Comparison of ENCODE assay signal across 8 cellular contexts in the genomic region with DNA sequence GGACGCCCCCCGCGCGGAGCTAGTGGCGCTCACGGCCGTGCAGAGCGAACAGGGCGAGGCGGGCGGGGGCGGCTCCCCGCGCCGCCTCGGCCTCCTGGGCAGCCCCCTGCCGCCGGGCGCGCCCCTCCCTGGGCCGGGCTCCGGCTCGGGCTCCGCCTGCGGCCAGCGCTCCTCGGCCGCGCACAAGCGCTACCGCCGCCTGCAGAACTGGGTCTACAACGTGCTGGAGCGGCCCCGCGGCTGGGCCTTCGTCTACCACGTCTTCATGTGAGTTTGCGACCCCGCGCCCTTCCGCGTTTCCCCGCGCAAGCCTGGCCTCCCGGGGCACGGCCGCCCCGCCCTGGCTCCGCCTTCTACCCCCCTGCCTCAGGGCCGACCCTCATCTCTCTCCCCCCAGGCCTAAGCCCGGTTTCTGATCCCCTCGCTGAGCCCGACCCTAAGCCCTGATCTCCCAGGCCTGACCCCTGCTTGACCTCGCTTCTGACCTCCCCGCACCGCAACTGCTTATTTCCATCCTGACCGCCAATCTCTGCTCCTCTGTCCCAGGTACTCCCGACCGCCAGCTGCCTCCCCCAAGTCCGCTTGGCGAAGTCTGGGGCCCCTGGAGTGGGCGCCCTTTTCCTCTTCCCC. TPM values are rescaled to one million over a fixed set of nuclear protein-coding genes. Genes with fewer than 3 reads are reported as not detected.
DNase-seq lines count a peak whose midpoint lies in the region; ATAC-seq and TF ChIP-seq lines count a peak whose summit lies in the region.

No MANE protein-coding gene starts in this region.

- H3K27ac ChIP-seq in tibial artery, result peak overlapping the region; percentile 85 to 90

- no peak for DNase-seq in activated CD4-positive, alpha-beta T cell treated with anti-CD3 and anti-CD28 coated beads, Interleukin-2, amount 10 ng/mL, durations not matched to agents 7 days and 5 days
- DNase-seq in activated CD4-positive, alpha-beta T cell treated with anti-CD3 and anti-CD28 coated beads, Interleukin-2, amount 50 U/mL, for 4 hours, result no peak
- DNase-seq in activated naive CD8-positive, alpha-beta T cell treated with anti-CD3 and anti-CD28 coated beads, Interleukin-2, amount 10 ng/mL, durations not matched to agents 7 days and 5 days, result no peak
- peak; percentile 82 for DNase-seq in iPS-NIHi11 (ENCODE audit: low spot score)
- DNase-seq in tibial artery, result no peak
- DNase-seq in H4 (ENCODE audit: low spot score), result no peak

- no peak for TF ChIP-seq CTCF in tibial artery (IDR thresholded peaks at IDR 0.05)

- H3K9me3 ChIP-seq in tibial artery, result no peaks in the 10 kb centered on the region

- H3K4me1 ChIP-seq in tibial artery, result peaks cover 6 to 49% (median 42%) of the 10 kb centered on the region in 4 donors

- POLR2A ChIA-PET in activated CD4-positive, alpha-beta T cell treated with anti-CD3 and anti-CD28 coated beads, Interleukin-2, amount 10 ng/mL, durations not matched to agents 7 days and 5 days (lab: Charles Lee), result no interaction called here
- POLR2A ChIA-PET in activated naive CD8-positive, alpha-beta T cell treated with anti-CD3 and anti-CD28 coated beads, Interleukin-2, amount 10 ng/mL, durations not matched to agents 7 days and 5 days (lab: Charles Lee), result interaction anchor here (0.8 kb wide), 1 partner anchor 11 kb away, joined by 3 read pairs; no protein-coding TSS in a partner anchor

- peaks cover 36% of the 10 kb centered on the region for H3K27me3 Mint-ChIP-seq in activated CD4-positive, alpha-beta T cell treated with anti-CD3 and anti-CD28 coated beads, Interleukin-2, amount 10 ng/mL, durations not matched to agents 7 days and 5 days
- peaks cover 34% of the 10 kb centered on the region for H3K27me3 Mint-ChIP-seq in activated naive CD8-positive, alpha-beta T cell treated with anti-CD3 and anti-CD28 coated beads, Interleukin-2, amount 10 ng/mL, durations not matched to agents 7 days and 5 days

- ATAC-seq in activated naive CD8-positive, alpha-beta T cell treated with anti-CD3 and anti-CD28 coated beads, Interleukin-2, amount 10 ng/mL, durations not matched to agents 7 days and 5 days (ENCODE audit: low read depth), result peak; percentile 16
- no peak for ATAC-seq in GM21367 (IDR thresholded peaks at IDR 0.05; ENCODE audit: unreplicated experiment)
- ATAC-seq in GM21390 (IDR thresholded peaks at IDR 0.05; ENCODE audit: unreplicated experiment), result no peak

- H3K27me3 ChIP-seq in tibial artery, result no peaks in the 10 kb centered on the region

- H3K36me3 Mint-ChIP-seq in activated CD4-positive, alpha-beta T cell treated with anti-CD3 and anti-CD28 coated beads, Interleukin-2, amount 10 ng/mL, durations not matched to agents 7 days and 5 days (ENCODE audit: low read depth), result peaks cover 3% of the 10 kb centered on the region
- H3K36me3 Mint-ChIP-seq in activated naive CD8-positive, alpha-beta T cell treated with anti-CD3 and anti-CD28 coated beads, Interleukin-2, amount 10 ng/mL, durations not matched to agents 7 days and 5 days, result peaks cover 4% of the 10 kb centered on the region

- no peak overlapping the region for H3K27ac Mint-ChIP-seq in activated CD4-positive, alpha-beta T cell treated with anti-CD3 and anti-CD28 coated beads, Interleukin-2, amount 10 ng/mL, durations not matched to agents 7 days and 5 days
- no peak overlapping the region for H3K27ac Mint-ChIP-seq in activated naive CD8-positive, alpha-beta T cell treated with anti-CD3 and anti-CD28 coated beads, Interleukin-2, amount 10 ng/mL, durations not matched to agents 7 days and 5 days

- intact Hi-C loops in tibial artery (cut with DNase I; ENCODE audit: low total_unique reads), result no loop called here

- peaks cover 10% of the 10 kb centered on the region for H3K4me1 Mint-ChIP-seq in activated CD4-positive, alpha-beta T cell treated with anti-CD3 and anti-CD28 coated beads, Interleukin-2, amount 10 ng/mL, durations not matched to agents 7 days and 5 days
- H3K4me1 Mint-ChIP-seq in activated naive CD8-positive, alpha-beta T cell treated with anti-CD3 and anti-CD28 coated beads, Interleukin-2, amount 10 ng/mL, durations not matched to agents 7 days and 5 days, result peaks cover 22% of the 10 kb centered on the region

- peak overlapping the region; percentile 53 to 67 for H3K4me3 ChIP-seq in tibial artery

- CTCF ChIA-PET in activated CD4-positive, alpha-beta T cell treated with anti-CD3 and anti-CD28 coated beads, Interleukin-2, amount 10 ng/mL, durations not matched to agents 7 days and 5 days (lab: Charles Lee), result interaction anchor here (0.6 to 1.4 kb wide), 3 partner anchors 11 to 352 kb away, joined by 4 read pairs; no protein-coding TSS in a partner anchor

- no peaks in the 10 kb centered on the region for H3K9me3 Mint-ChIP-seq in activated CD4-positive, alpha-beta T cell treated with anti-CD3 and anti-CD28 coated beads, Interleukin-2, amount 10 ng/mL, durations not matched to agents 7 days and 5 days
- H3K9me3 Mint-ChIP-seq in activated naive CD8-positive, alpha-beta T cell treated with anti-CD3 and anti-CD28 coated beads, Interleukin-2, amount 10 ng/mL, durations not matched to agents 7 days and 5 days, result no peaks in the 10 kb centered on the region

- peak overlapping the region; percentile 61 for H3K4me3 Mint-ChIP-seq in activated CD4-positive, alpha-beta T cell treated with anti-CD3 and anti-CD28 coated beads, Interleukin-2, amount 10 ng/mL, durations not matched to agents 7 days and 5 days
- peak overlapping the region; percentile 68 for H3K4me3 Mint-ChIP-seq in activated naive CD8-positive, alpha-beta T cell treated with anti-CD3 and anti-CD28 coated beads, Interleukin-2, amount 10 ng/mL, durations not matched to agents 7 days and 5 days

- H3K36me3 ChIP-seq in tibial artery, result no peaks in the 10 kb centered on the region

RNA-seq across cellular contexts. Expression of a gene that starts 0.7 kb away (rescaled TPM):
- total RNA-seq in activated CD4-positive, alpha-beta T cell treated with anti-CD3 and anti-CD28 coated beads, Interleukin-2, amount 10 ng/mL, durations not matched to agents 7 days and 5 days, result under 1 TPM; 0.23 to 0.52 TPM
- 1 to 10 TPM; 1.2 to 1.5 TPM for total RNA-seq in activated naive CD8-positive, alpha-beta T cell treated with anti-CD3 and anti-CD28 coated beads, Interleukin-2, amount 10 ng/mL, durations not matched to agents 7 days and 5 days
- total RNA-seq in H4 (2014; rRNA removed; shearing (Covaris generic)), result not detected in 2 replicates
